1 cellular context compared by ENCODE assay signal in the genomic region with DNA sequence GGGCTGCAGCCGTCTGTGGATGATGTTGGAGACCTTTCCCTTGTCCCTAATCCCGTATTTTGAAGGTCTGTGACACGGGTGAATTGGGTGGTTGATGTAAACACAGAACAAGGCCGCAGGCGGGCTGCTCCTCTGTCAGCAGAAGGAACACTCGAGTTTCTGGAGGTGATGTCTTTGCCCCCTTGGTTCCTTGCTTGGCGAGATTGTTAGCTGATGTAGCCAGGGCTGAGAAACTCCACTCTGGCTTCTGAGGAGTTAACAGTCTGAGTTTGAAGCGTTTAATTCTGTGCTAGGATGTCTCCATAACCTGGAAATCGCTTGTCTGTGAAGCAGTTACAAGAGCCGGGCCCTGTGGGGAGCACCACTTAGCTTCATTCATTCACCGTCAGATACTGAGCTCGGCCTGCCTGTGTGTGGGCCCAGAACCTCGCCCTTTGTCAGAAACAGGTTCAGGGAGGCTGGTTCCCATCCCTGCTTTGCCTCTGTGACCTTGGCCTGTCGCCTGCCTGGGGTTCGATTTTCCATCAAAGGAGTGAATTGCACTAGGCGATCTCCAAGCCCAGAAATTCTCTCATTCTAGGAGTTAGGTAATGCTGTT.
A peak's percentile ranks its signal among the peaks of the same experiment; 100 is the strongest.
TF ChIP-seq lines count a peak whose summit lies in the region.

No MANE protein-coding gene starts in this region.

TF ChIP-seq in K562, 482 proteins besides CTCF, POLR2A, EP300 and RAD21:
- TF ChIP-seq ZNF830 (CRISPR knock-in tag; IDR thresholded peaks at IDR 0.05) (0 out of 2 replicates have a peak, but pooled peaks have one; percentile 36), ZKSCAN3 (CRISPR knock-in tag; IDR thresholded peaks at IDR 0.05) (no peak), TEAD1 (CRISPR knock-in tag; IDR thresholded peaks at IDR 0.05) (0 out of 4 replicates have a peak, but pooled peaks of 1 of the 2 experiments have one; percentile 5), DMBX1 (CRISPR knock-in tag; IDR thresholded peaks at IDR 0.05; ENCODE audit: borderline replicate concordance) (no peak), OTX1 (CRISPR knock-in tag; IDR thresholded peaks at IDR 0.05) (no peak), LARP7 (IDR thresholded peaks at IDR 0.05) (no peak), HDAC2 (IDR thresholded peaks at IDR 0.05) (0 out of 2 replicates have a peak, but pooled peaks have one; percentile 35), ZNF408 (CRISPR knock-in tag; IDR thresholded peaks at IDR 0.05; ENCODE audit: low read depth) (no peak), KDM4B (IDR thresholded peaks at IDR 0.05; ENCODE audit: borderline replicate concordance in 2 of 2, low read depth in 1 of 2) (no peak), HDAC1 (IDR thresholded peaks at IDR 0.05) (0 out of 4 replicates have a peak, but pooled peaks of 1 of the 2 experiments have one; percentile 14), TRIM24 (IDR thresholded peaks at IDR 0.05) (no peak), FOXK2 (conservative IDR thresholded peaks at IDR 0.05 in 1 of 2, IDR thresholded peaks at IDR 0.05 in 1 of 2; ENCODE audit: low read depth in 2 of 2) (peak; percentile 72 to 73), ZNF263 (CRISPR knock-in tag; IDR thresholded peaks at IDR 0.05; ENCODE audit: borderline replicate concordance) (peak; percentile 95), CTBP1 (IDR thresholded peaks at IDR 0.05; ENCODE audit: borderline replicate concordance) (0 out of 2 replicates have a peak, but pooled peaks have one; percentile 22), ZNF431 (CRISPR knock-in tag; IDR thresholded peaks at IDR 0.05) (no peak), NR3C1 (CRISPR knock-in tag; IDR thresholded peaks at IDR 0.05) (no peak), KDM5B (IDR thresholded peaks at IDR 0.05; ENCODE audit: insufficient replicate concordance, low read depth, low read length) (peak; percentile 27), SAP30 (IDR thresholded peaks at IDR 0.05; ENCODE audit: borderline replicate concordance, insufficient read depth, low read depth, low read length, poor library complexity, severe bottlenecking) (peak; percentile 26), ELF2 (CRISPR knock-in tag; IDR thresholded peaks at IDR 0.05) (0 out of 2 replicates have a peak, but pooled peaks have one; percentile 16), SREBF1 (IDR thresholded peaks at IDR 0.05; ENCODE audit: borderline replicate concordance, low read depth, low read length) (no peak), ZNF24 (IDR thresholded peaks at IDR 0.05) (peak; percentile 90), GTF2A2 (tag; IDR thresholded peaks at IDR 0.05) (no peak)
- TF ChIP-seq, protein P1, sequence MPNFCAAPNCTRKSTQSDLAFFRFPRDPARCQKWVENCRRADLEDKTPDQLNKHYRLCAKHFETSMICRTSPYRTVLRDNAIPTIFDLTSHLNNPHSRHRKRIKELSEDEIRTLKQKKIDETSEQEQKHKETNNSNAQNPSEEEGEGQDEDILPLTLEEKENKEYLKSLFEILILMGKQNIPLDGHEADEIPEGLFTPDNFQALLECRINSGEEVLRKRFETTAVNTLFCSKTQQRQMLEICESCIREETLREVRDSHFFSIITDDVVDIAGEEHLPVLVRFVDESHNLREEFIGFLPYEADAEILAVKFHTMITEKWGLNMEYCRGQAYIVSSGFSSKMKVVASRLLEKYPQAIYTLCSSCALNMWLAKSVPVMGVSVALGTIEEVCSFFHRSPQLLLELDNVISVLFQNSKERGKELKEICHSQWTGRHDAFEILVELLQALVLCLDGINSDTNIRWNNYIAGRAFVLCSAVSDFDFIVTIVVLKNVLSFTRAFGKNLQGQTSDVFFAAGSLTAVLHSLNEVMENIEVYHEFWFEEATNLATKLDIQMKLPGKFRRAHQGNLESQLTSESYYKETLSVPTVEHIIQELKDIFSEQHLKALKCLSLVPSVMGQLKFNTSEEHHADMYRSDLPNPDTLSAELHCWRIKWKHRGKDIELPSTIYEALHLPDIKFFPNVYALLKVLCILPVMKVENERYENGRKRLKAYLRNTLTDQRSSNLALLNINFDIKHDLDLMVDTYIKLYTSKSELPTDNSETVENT (CRISPR knock-in tag; IDR thresholded peaks at IDR 0.05), result no peak
- TF ChIP-seq, protein P2, sequence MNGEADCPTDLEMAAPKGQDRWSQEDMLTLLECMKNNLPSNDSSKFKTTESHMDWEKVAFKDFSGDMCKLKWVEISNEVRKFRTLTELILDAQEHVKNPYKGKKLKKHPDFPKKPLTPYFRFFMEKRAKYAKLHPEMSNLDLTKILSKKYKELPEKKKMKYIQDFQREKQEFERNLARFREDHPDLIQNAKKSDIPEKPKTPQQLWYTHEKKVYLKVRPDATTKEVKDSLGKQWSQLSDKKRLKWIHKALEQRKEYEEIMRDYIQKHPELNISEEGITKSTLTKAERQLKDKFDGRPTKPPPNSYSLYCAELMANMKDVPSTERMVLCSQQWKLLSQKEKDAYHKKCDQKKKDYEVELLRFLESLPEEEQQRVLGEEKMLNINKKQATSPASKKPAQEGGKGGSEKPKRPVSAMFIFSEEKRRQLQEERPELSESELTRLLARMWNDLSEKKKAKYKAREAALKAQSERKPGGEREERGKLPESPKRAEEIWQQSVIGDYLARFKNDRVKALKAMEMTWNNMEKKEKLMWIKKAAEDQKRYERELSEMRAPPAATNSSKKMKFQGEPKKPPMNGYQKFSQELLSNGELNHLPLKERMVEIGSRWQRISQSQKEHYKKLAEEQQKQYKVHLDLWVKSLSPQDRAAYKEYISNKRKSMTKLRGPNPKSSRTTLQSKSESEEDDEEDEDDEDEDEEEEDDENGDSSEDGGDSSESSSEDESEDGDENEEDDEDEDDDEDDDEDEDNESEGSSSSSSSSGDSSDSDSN (IDR thresholded peaks at IDR 0.05; ENCODE audit: borderline replicate concordance in 1 of 2, low read depth in 2 of 2, low read length in 2 of 2), result 0 out of 4 replicates have a peak, but pooled peaks of 1 of the 2 experiments have one; percentile 46
- TF ChIP-seq, protein P3, sequence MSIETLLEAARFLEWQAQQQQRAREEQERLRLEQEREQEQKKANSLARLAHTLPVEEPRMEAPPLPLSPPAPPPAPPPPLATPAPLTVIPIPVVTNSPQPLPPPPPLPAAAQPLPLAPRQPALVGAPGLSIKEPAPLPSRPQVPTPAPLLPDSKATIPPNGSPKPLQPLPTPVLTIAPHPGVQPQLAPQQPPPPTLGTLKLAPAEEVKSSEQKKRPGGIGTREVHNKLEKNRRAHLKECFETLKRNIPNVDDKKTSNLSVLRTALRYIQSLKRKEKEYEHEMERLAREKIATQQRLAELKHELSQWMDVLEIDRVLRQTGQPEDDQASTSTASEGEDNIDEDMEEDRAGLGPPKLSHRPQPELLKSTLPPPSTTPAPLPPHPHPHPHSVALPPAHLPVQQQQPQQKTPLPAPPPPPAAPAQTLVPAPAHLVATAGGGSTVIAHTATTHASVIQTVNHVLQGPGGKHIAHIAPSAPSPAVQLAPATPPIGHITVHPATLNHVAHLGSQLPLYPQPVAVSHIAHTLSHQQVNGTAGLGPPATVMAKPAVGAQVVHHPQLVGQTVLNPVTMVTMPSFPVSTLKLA (conservative IDR thresholded peaks at IDR 0.05), result peak in 1 of 2 experiments; percentile 27; a peak in 1 of 4 replicates
- TF ChIP-seq, protein P4, sequence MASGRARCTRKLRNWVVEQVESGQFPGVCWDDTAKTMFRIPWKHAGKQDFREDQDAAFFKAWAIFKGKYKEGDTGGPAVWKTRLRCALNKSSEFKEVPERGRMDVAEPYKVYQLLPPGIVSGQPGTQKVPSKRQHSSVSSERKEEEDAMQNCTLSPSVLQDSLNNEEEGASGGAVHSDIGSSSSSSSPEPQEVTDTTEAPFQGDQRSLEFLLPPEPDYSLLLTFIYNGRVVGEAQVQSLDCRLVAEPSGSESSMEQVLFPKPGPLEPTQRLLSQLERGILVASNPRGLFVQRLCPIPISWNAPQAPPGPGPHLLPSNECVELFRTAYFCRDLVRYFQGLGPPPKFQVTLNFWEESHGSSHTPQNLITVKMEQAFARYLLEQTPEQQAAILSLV (tag; IDR thresholded peaks at IDR 0.05), result no peak
- TF ChIP-seq, protein P5, sequence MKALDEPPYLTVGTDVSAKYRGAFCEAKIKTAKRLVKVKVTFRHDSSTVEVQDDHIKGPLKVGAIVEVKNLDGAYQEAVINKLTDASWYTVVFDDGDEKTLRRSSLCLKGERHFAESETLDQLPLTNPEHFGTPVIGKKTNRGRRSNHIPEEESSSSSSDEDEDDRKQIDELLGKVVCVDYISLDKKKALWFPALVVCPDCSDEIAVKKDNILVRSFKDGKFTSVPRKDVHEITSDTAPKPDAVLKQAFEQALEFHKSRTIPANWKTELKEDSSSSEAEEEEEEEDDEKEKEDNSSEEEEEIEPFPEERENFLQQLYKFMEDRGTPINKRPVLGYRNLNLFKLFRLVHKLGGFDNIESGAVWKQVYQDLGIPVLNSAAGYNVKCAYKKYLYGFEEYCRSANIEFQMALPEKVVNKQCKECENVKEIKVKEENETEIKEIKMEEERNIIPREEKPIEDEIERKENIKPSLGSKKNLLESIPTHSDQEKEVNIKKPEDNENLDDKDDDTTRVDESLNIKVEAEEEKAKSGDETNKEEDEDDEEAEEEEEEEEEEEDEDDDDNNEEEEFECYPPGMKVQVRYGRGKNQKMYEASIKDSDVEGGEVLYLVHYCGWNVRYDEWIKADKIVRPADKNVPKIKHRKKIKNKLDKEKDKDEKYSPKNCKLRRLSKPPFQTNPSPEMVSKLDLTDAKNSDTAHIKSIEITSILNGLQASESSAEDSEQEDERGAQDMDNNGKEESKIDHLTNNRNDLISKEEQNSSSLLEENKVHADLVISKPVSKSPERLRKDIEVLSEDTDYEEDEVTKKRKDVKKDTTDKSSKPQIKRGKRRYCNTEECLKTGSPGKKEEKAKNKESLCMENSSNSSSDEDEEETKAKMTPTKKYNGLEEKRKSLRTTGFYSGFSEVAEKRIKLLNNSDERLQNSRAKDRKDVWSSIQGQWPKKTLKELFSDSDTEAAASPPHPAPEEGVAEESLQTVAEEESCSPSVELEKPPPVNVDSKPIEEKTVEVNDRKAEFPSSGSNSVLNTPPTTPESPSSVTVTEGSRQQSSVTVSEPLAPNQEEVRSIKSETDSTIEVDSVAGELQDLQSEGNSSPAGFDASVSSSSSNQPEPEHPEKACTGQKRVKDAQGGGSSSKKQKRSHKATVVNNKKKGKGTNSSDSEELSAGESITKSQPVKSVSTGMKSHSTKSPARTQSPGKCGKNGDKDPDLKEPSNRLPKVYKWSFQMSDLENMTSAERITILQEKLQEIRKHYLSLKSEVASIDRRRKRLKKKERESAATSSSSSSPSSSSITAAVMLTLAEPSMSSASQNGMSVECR (CRISPR knock-in tag; IDR thresholded peaks at IDR 0.05), result peak; percentile 5; the same call in 1 of the 2 replicates
